1 cellular context compared by ENCODE assay signal in the genomic region with DNA sequence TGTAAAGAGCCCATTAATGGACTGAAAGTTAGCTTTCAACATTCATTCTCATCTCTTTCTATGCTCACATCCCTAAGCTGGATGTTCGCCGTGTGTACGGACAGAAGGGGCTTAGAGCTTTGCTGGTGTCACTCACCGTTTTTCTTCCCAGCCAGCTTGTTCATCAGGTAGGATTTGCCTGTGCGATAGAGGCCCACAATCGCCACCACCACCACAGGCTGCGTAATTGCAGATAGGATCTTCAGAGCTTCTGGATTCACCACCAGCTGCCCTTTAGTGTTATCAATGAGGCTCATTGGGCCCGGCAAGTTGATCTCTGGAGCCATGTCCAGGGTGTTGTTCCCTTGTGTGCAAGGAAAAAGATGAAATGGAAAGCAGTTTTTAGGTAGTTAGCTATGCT.
TF ChIP-seq lines count a peak whose summit lies in the region.

No MANE protein-coding gene starts in this region.

TF ChIP-seq in K562, 482 proteins besides CTCF, POLR2A, EP300 and RAD21 (continued from another document):
- TF ChIP-seq RERE (CRISPR knock-in tag; IDR thresholded peaks at IDR 0.05; ENCODE audit: borderline replicate concordance) (no peak), C11orf30 (IDR thresholded peaks at IDR 0.05; ENCODE audit: low read depth) (no peak), NFIC (IDR thresholded peaks at IDR 0.05) (no peak), ZNF507 (tag; conservative IDR thresholded peaks at IDR 0.05) (no peak), BHLHE40 (IDR thresholded peaks at IDR 0.05; ENCODE audit: low read length) (no peak), PTTG1 (tag; IDR thresholded peaks at IDR 0.05; ENCODE audit: low read depth) (no peak), CXXC5 (CRISPR knock-in tag; IDR thresholded peaks at IDR 0.05) (peak; percentile 72), POLR2H (tag; IDR thresholded peaks at IDR 0.05; ENCODE audit: low read depth) (no peak), ZNF830 (CRISPR knock-in tag; IDR thresholded peaks at IDR 0.05) (no peak), DPF2 (IDR thresholded peaks at IDR 0.05) (peak; percentile 35; the same call in 1 of the 2 replicates), ARID1B (IDR thresholded peaks at IDR 0.05) (peak; percentile 49), ZFX (CRISPR knock-in tag; IDR thresholded peaks at IDR 0.05) (no peak), XRCC4 (IDR thresholded peaks at IDR 0.05; ENCODE audit: extremely low read depth, insufficient read depth, insufficient read length) (no peak), ATF7 (IDR thresholded peaks at IDR 0.05) (no peak), ZFPM2 (CRISPR knock-in tag; IDR thresholded peaks at IDR 0.05) (no peak), ZNF175 (CRISPR knock-in tag; IDR thresholded peaks at IDR 0.05; ENCODE audit: low read depth) (no peak), ZHX1 (conservative IDR thresholded peaks at IDR 0.05; ENCODE audit: low read length) (no peak), NONO (IDR thresholded peaks at IDR 0.05; ENCODE audit: low read depth in 2 of 2, low read length in 1 of 2) (no peak), ZSCAN32 (CRISPR knock-in tag; IDR thresholded peaks at IDR 0.05) (no peak), SRSF3 (IDR thresholded peaks at IDR 0.05; ENCODE audit: insufficient read depth, low read length) (no peak), MCM3 (IDR thresholded peaks at IDR 0.05) (no peak), ZNF583 (CRISPR knock-in tag; IDR thresholded peaks at IDR 0.05) (no peak), CC2D1A (IDR thresholded peaks at IDR 0.05) (no peak), ZBTB2 (IDR thresholded peaks at IDR 0.05) (no peak), KAT2B (IDR thresholded peaks at IDR 0.05; ENCODE audit: low read depth, low read length) (no peak), JUNB (CRISPR knock-in tag; conservative IDR thresholded peaks at IDR 0.05) (no peak), SMC3 (conservative IDR thresholded peaks at IDR 0.05; ENCODE audit: insufficient read depth, low read depth, low read length) (no peak), E4F1 (CRISPR knock-in tag; IDR thresholded peaks at IDR 0.05; ENCODE audit: borderline replicate concordance) (no peak), ZNF76 (CRISPR knock-in tag; IDR thresholded peaks at IDR 0.05; ENCODE audit: borderline replicate concordance) (no peak), RBBP5 (IDR thresholded peaks at IDR 0.05; ENCODE audit: borderline replicate concordance, insufficient read depth, low read length, poor library complexity, severe bottlenecking) (no peak)
- TF ChIP-seq, protein P1, sequence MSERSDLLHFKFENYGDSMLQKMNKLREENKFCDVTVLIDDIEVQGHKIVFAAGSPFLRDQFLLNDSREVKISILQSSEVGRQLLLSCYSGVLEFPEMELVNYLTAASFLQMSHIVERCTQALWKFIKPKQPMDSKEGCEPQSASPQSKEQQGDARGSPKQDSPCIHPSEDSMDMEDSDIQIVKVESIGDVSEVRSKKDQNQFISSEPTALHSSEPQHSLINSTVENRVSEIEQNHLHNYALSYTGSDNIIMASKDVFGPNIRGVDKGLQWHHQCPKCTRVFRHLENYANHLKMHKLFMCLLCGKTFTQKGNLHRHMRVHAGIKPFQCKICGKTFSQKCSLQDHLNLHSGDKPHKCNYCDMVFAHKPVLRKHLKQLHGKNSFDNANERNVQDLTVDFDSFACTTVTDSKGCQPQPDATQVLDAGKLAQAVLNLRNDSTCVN (CRISPR knock-in tag; IDR thresholded peaks at IDR 0.05) = no peak
- TF ChIP-seq, protein P2, sequence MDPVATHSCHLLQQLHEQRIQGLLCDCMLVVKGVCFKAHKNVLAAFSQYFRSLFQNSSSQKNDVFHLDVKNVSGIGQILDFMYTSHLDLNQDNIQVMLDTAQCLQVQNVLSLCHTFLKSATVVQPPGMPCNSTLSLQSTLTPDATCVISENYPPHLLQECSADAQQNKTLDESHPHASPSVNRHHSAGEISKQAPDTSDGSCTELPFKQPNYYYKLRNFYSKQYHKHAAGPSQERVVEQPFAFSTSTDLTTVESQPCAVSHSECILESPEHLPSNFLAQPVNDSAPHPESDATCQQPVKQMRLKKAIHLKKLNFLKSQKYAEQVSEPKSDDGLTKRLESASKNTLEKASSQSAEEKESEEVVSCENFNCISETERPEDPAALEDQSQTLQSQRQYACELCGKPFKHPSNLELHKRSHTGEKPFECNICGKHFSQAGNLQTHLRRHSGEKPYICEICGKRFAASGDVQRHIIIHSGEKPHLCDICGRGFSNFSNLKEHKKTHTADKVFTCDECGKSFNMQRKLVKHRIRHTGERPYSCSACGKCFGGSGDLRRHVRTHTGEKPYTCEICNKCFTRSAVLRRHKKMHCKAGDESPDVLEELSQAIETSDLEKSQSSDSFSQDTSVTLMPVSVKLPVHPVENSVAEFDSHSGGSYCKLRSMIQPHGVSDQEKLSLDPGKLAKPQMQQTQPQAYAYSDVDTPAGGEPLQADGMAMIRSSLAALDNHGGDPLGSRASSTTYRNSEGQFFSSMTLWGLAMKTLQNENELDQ (CRISPR knock-in tag; IDR thresholded peaks at IDR 0.05; ENCODE audit: borderline replicate concordance) = no peak
- TF ChIP-seq, protein P3, sequence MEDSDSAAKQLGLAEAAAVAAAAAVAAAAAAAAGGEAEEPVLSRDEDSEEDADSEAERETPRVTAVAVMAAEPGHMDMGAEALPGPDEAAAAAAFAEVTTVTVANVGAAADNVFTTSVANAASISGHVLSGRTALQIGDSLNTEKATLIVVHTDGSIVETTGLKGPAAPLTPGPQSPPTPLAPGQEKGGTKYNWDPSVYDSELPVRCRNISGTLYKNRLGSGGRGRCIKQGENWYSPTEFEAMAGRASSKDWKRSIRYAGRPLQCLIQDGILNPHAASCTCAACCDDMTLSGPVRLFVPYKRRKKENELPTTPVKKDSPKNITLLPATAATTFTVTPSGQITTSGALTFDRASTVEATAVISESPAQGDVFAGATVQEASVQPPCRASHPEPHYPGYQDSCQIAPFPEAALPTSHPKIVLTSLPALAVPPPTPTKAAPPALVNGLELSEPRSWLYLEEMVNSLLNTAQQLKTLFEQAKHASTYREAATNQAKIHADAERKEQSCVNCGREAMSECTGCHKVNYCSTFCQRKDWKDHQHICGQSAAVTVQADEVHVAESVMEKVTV (CRISPR knock-in tag; IDR thresholded peaks at IDR 0.05) = no peak
TF ChIP-seq in K562: peak in this region for 12.
